Comparison of ENCODE assay signal across 9 cellular contexts in genomic region chr11:63945482-63946163, GRCh38. TPM values are rescaled to one million over a fixed set of nuclear protein-coding genes. Genes with fewer than 3 reads are reported as not detected.
A peak's percentile ranks its signal among the peaks of the same experiment; 100 is the strongest.
DNase-seq lines count a peak whose midpoint lies in the region; ATAC-seq, FAIRE-seq and TF ChIP-seq lines count a peak whose summit lies in the region.
"Had no signal": no experiment of that assay in that cellular context is flagged by ENCODE, and none has a peak within 500 bp of the region (broad histone marks: within the 10 kb centered on the region; RNA-seq: fewer than 3 reads in every experiment).

No MANE protein-coding gene starts in this region.

- H3K27ac ChIP-seq in H1 (ENCODE audit: low read depth, low read length) (no peak overlapping the region), mesendoderm (ENCODE audit: low read depth, low read length) (no peak overlapping the region)

- peaks cover 3% of the 10 kb centered on the region; the same call in 1 of the 2 replicates for H3K79me1 ChIP-seq in H1 (ENCODE audit: low read depth, low read length)
- peaks cover 19% of the 10 kb centered on the region for H3K79me1 ChIP-seq in mesendoderm (ENCODE audit: low read length)

- no peaks in the 10 kb centered on the region for H3K27me3 Mint-ChIP-seq in activated CD4-positive, alpha-beta memory T cell treated with anti-CD3 and anti-CD28 coated beads for 36 hours
- H3K27me3 Mint-ChIP-seq: stimulated activated naive CD8-positive, alpha-beta T cell treated with anti-CD3 and anti-CD28 coated beads, Interleukin-15, Interleukin-2, amounts not matched to agents 100 ng/mL and 50 ng/mL, for 24 hours had no signal

- H4K8ac ChIP-seq in H1 (ENCODE audit: extremely low read depth, insufficient read depth, low read length) (no peak overlapping the region), mesendoderm (ENCODE audit: low read depth, low read length) (no peak overlapping the region)

- TF ChIP-seq RAD21 in H1 (IDR thresholded peaks at IDR 0.05 in 1 of 2, conservative IDR thresholded peaks at IDR 0.05 in 1 of 2; ENCODE audit: low read depth in 2 of 2, low read length in 2 of 2): peak; percentile 73 to 77

- H3K79me2 ChIP-seq in H1 (ENCODE audit: control insufficient read depth in 1 of 2, insufficient read depth in 2 of 2, low read length in 2 of 2): peaks cover 0 to 38% of the 10 kb centered on the region in 2 experiments
- peaks cover 15% of the 10 kb centered on the region for H3K79me2 ChIP-seq in mesendoderm (ENCODE audit: control insufficient read depth, insufficient read depth, low read length)

- H2BK5ac ChIP-seq in H1 (ENCODE audit: low read depth, low read length): no peak overlapping the region
- no peak overlapping the region for H2BK5ac ChIP-seq in mesendoderm (ENCODE audit: low read length)

- H3K14ac ChIP-seq in H1 (ENCODE audit: insufficient read length): no peak overlapping the region

- H4K91ac ChIP-seq in H1 (replicated peaks; ENCODE audit: insufficient read length, low read length): no peak overlapping the region

- peaks cover 5% of the 10 kb centered on the region for H3K4me1 Mint-ChIP-seq in activated CD4-positive, alpha-beta memory T cell treated with anti-CD3 and anti-CD28 coated beads for 36 hours (ENCODE audit: low read depth)
- H3K4me1 Mint-ChIP-seq in stimulated activated effector memory CD8-positive, alpha-beta T cell treated with anti-CD3 and anti-CD28 coated beads, Interleukin-12 subunit alpha, Interleukin-12 subunit beta, amount 100 ng/mL, for 72 hours: peaks cover 16% of the 10 kb centered on the region

- H2BK120ac ChIP-seq in H1 (replicated peaks; ENCODE audit: low read depth, low read length) (no peak overlapping the region), mesendoderm (ENCODE audit: low read depth, low read length) (no peak overlapping the region)

- no peak overlapping the region for H2AK5ac ChIP-seq in H1 (ENCODE audit: low read depth, low read length)
- no peak overlapping the region for H2AK5ac ChIP-seq in mesendoderm (ENCODE audit: low read length)

- peaks cover 8 to 15% of the 10 kb centered on the region in 2 experiments for H4K20me1 ChIP-seq in H1 (replicated peaks in 1 of 2; ENCODE audit: control insufficient read depth in 1 of 2, insufficient read depth in 2 of 2, low read length in 2 of 2)

- H3K36me3 Mint-ChIP-seq in activated CD4-positive, alpha-beta memory T cell treated with anti-CD3 and anti-CD28 coated beads for 36 hours: peaks cover 3% of the 10 kb centered on the region
- peaks cover 39% of the 10 kb centered on the region for H3K36me3 Mint-ChIP-seq in stimulated activated effector memory CD8-positive, alpha-beta T cell treated with anti-CD3 and anti-CD28 coated beads, Interleukin-12 subunit alpha, Interleukin-12 subunit beta, amount 100 ng/mL, for 72 hours

- TF ChIP-seq EP300 in H1 (IDR thresholded peaks at IDR 0.05; ENCODE audit: borderline replicate concordance in 1 of 2, low read depth in 2 of 2, low read length in 2 of 2): no peak

- H3K56ac ChIP-seq in H1 (replicated peaks; ENCODE audit: insufficient read length, low read depth, low read length) (no peak overlapping the region), mesendoderm (ENCODE audit: low read length) (no peak overlapping the region)

- H3K4me1 ChIP-seq in BE2C (peaks cover 12% of the 10 kb centered on the region), HAP-1 (no peaks in the 10 kb centered on the region), H1 (replicated peaks in 1 of 4; ENCODE audit: control insufficient read depth in 3 of 4, insufficient read depth in 4 of 4, low read length in 3 of 4) (no peaks in the 10 kb centered on the region; a peak in 1 of 7 replicates), mesendoderm (ENCODE audit: control insufficient read depth, low read depth, low read length) (no peaks in the 10 kb centered on the region)

- H3K23me2 ChIP-seq in H1 (ENCODE audit: low read depth, low read length): no peaks in the 10 kb centered on the region

- H3K4me3 Mint-ChIP-seq in activated CD4-positive, alpha-beta memory T cell treated with anti-CD3 and anti-CD28 coated beads for 36 hours: no peak overlapping the region
- H3K4me3 Mint-ChIP-seq in stimulated activated effector memory CD8-positive, alpha-beta T cell treated with anti-CD3 and anti-CD28 coated beads, Interleukin-12 subunit alpha, Interleukin-12 subunit beta, amount 100 ng/mL, for 72 hours: no peak overlapping the region
- H3K4me3 Mint-ChIP-seq: stimulated activated naive CD8-positive, alpha-beta T cell treated with anti-CD3 and anti-CD28 coated beads, Interleukin-15, Interleukin-2, amounts not matched to agents 100 ng/mL and 50 ng/mL, for 24 hours had no signal

- H3K4me2 ChIP-seq in H1 (ENCODE audit: insufficient read depth in 1 of 2, low read depth in 2 of 2, low read length in 2 of 2): 0 out of 4 replicates have a peak overlapping the region, but pooled peaks of 1 of the 2 experiments have one; percentile 3
- H3K4me2 ChIP-seq in mesendoderm (ENCODE audit: low read length): no peak overlapping the region

- no peak overlapping the region for H3K4me3 ChIP-seq in BE2C (ENCODE audit: low read depth, low read length)
- no peak overlapping the region for H3K4me3 ChIP-seq in HAP-1
- H3K4me3 ChIP-seq in H1 (ENCODE audit: extremely low read depth in 1 of 4, insufficient read depth in 2 of 4, low read depth in 3 of 4, low read length in 4 of 4): no peak overlapping the region
- no peak overlapping the region for H3K4me3 ChIP-seq in mesendoderm (ENCODE audit: low read length)

- 70% methylated on average over 14 of the region's 14 CpGs; no CpG with 5 or more reads in 1 of the 2 experiments for WGBS in H1 (ENCODE audit: extremely low coverage in 1 of 2, insufficient coverage in 1 of 2, insufficient read length in 1 of 2, insufficient replicate concordance in 2 of 2, low coverage in 1 of 2, low lambda C conversion rate in 2 of 2, missing lambda C conversion rate in 1 of 2), 2 experiments
- no CpG with 5 or more reads among the region's 14 CpGs for WGBS in mesendoderm (ENCODE audit: extremely low coverage, insufficient coverage, low lambda C conversion rate)

- no peaks in the 10 kb centered on the region for H3K9me3 Mint-ChIP-seq in activated CD4-positive, alpha-beta memory T cell treated with anti-CD3 and anti-CD28 coated beads for 36 hours
- no peaks in the 10 kb centered on the region for H3K9me3 Mint-ChIP-seq in stimulated activated effector memory CD8-positive, alpha-beta T cell treated with anti-CD3 and anti-CD28 coated beads, Interleukin-12 subunit alpha, Interleukin-12 subunit beta, amount 100 ng/mL, for 72 hours
- H3K9me3 Mint-ChIP-seq: stimulated activated naive CD8-positive, alpha-beta T cell treated with anti-CD3 and anti-CD28 coated beads, Interleukin-15, Interleukin-2, amounts not matched to agents 100 ng/mL and 50 ng/mL, for 24 hours had no signal

- H3K36me3 ChIP-seq in BE2C (peaks cover 19% of the 10 kb centered on the region), HAP-1 (replicated peaks) (peaks cover 37% of the 10 kb centered on the region), H1 (ENCODE audit: control insufficient read depth in 2 of 4, insufficient read depth in 4 of 4, low read length in 3 of 4) (peaks cover 6 to 18% (median 13%) of the 10 kb centered on the region in 4 experiments; a peak in 6 of 8 replicates), mesendoderm (ENCODE audit: control insufficient read depth, insufficient read depth, low read length) (peaks cover 3% of the 10 kb centered on the region)

- no peak overlapping the region for H3K27ac Mint-ChIP-seq in activated CD4-positive, alpha-beta memory T cell treated with anti-CD3 and anti-CD28 coated beads for 36 hours
- no peak overlapping the region for H3K27ac Mint-ChIP-seq in stimulated activated effector memory CD8-positive, alpha-beta T cell treated with anti-CD3 and anti-CD28 coated beads, Interleukin-12 subunit alpha, Interleukin-12 subunit beta, amount 100 ng/mL, for 72 hours
- H3K27ac Mint-ChIP-seq: stimulated activated naive CD8-positive, alpha-beta T cell treated with anti-CD3 and anti-CD28 coated beads, Interleukin-15, Interleukin-2, amounts not matched to agents 100 ng/mL and 50 ng/mL, for 24 hours had no signal

- H3K23ac ChIP-seq in H1 (ENCODE audit: insufficient read length) (no peak overlapping the region), mesendoderm (ENCODE audit: low read length) (no peak overlapping the region)

- no peak overlapping the region for H2BK15ac ChIP-seq in H1 (ENCODE audit: low read length)
- H2BK15ac ChIP-seq in mesendoderm (replicated peaks; ENCODE audit: low read depth): no peak overlapping the region

- TF ChIP-seq CTCF in BE2C (IDR thresholded peaks at IDR 0.05; ENCODE audit: low read depth, low read length) (peak; percentile 57), H1 (IDR thresholded peaks at IDR 0.05; ENCODE audit: control extremely low read depth in 1 of 3, insufficient read depth in 1 of 3, low read depth in 1 of 3, low read length in 3 of 3) (peak; percentile 55 to 72 (median 72))

- H3K18ac ChIP-seq in H1 (ENCODE audit: extremely low read depth, low read length) (no peak overlapping the region), mesendoderm (ENCODE audit: low read length) (no peak overlapping the region)

- H2AFZ ChIP-seq in H1 (ENCODE audit: low read length): no peak overlapping the region

- CTCF ChIA-PET in activated CD4-positive, alpha-beta memory T cell treated with anti-CD3 and anti-CD28 coated beads for 36 hours (lab: Charles Lee): interaction anchor here (0.6 to 10.8 kb wide), 36 partner anchors 9 to 465 kb away, joined by 3 to 197 read pairs (median 5); partner anchors contain the start of genes COX8A, MARK2, RCOR2 and ZFTA
- CTCF ChIA-PET in H1 (lab: Charles Lee; ENCODE audit: partially characterized antibody): interaction anchor here (0.7 to 6.3 kb wide), 42 partner anchors 9 to 284 kb away, joined by 3 to 51 read pairs (median 4); partner anchors contain the start of gene RCOR2

- in situ Hi-C loops in HAP-1 (cut with MboI; ENCODE audit: low sequenced_read_pairs): loop anchor here (5.0 kb wide), 1 partner anchor 108 kb away; the partner anchor contains the start of gene MARK2

- H2BK20ac ChIP-seq in H1 (ENCODE audit: low read length): no peak overlapping the region

- H3K9ac ChIP-seq in H1 (replicated peaks in 1 of 4; ENCODE audit: extremely low read depth in 1 of 4, low read depth in 3 of 4, low read length in 3 of 4) (no peak overlapping the region), mesendoderm (ENCODE audit: low read length) (no peak overlapping the region)

- ATAC-seq in stimulated activated effector memory CD8-positive, alpha-beta T cell treated with anti-CD3 and anti-CD28 coated beads, Interleukin-12 subunit alpha, Interleukin-12 subunit beta, amount 100 ng/mL, for 72 hours: peak; percentile 78
- no peak for ATAC-seq in GM19467 (IDR thresholded peaks at IDR 0.05; ENCODE audit: unreplicated experiment)

- peak; percentile 66 for DNase-seq in BE2C
- DNase-seq in HAP-1 (ENCODE audit: low spot score in 2 of 2): peak; percentile 50 to 76
- DNase-seq in NCI-H510A (lab: John Stamatoyannopoulos, UW): peak; percentile 55
- DNase-seq in activated CD4-positive, alpha-beta memory T cell treated with anti-CD3 and anti-CD28 coated beads for 36 hours: peak; percentile 60
- peak; percentile 27 to 72 for DNase-seq in H1 (ENCODE audit: low read depth in 1 of 2, low spot score in 2 of 2)
- peak; percentile 82 for DNase-seq in mesendoderm
- DNase-seq in stimulated activated effector memory CD8-positive, alpha-beta T cell treated with anti-CD3 and anti-CD28 coated beads, Interleukin-12 subunit alpha, Interleukin-12 subunit beta, amount 100 ng/mL, for 72 hours (ENCODE audit: low spot score in 2 of 2): peak; percentile 24 to 65

- POLR2A ChIA-PET in activated CD4-positive, alpha-beta memory T cell treated with anti-CD3 and anti-CD28 coated beads for 36 hours (lab: Charles Lee): no interaction called here
- POLR2A ChIA-PET in H1 (lab: Charles Lee; ENCODE audit: partially characterized antibody): interaction anchor here (0.9 to 2.6 kb wide), 14 partner anchors 14 to 108 kb away, joined by 3 to 15 read pairs (median 4); partner anchors contain the start of genes MARK2 and RCOR2

- no peak for FAIRE-seq in H1 (lab: Jason Lieb, UNC)

- H4K5ac ChIP-seq in H1 (ENCODE audit: insufficient read length, low read depth, low read length) (no peak overlapping the region), mesendoderm (ENCODE audit: low read length) (no peak overlapping the region)

- intact Hi-C loops in activated CD4-positive, alpha-beta memory T cell treated with anti-CD3 and anti-CD28 coated beads for 36 hours (cut with micrococcal nuclease): loop anchor here (1.0 to 5.0 kb wide), 2 partner anchors 108 to 178 kb away; partner anchors contain the start of gene ZFTA

- H2BK12ac ChIP-seq in H1 (ENCODE audit: low read depth, low read length): no peak overlapping the region

- TF ChIP-seq POLR2A in H1 (IDR thresholded peaks at IDR 0.05; ENCODE audit: control extremely low read depth in 1 of 2, low read depth in 2 of 2, low read length in 2 of 2): no peak

- H3K4ac ChIP-seq in H1 (replicated peaks; ENCODE audit: insufficient read length, low read depth, low read length): no peak overlapping the region
- H3K4ac ChIP-seq in mesendoderm (ENCODE audit: low read depth, low read length): no peak overlapping the region

- H3K27me3 ChIP-seq in BE2C (no peaks in the 10 kb centered on the region), HAP-1 (ENCODE audit: low read depth) (no peaks in the 10 kb centered on the region), H1 (replicated peaks in 1 of 4; ENCODE audit: control insufficient read depth in 3 of 4, extremely low read depth in 1 of 4, insufficient read depth in 3 of 4, low read length in 3 of 4) (no peaks in the 10 kb centered on the region), mesendoderm (ENCODE audit: insufficient read depth, low read length, poor library complexity) (no peaks in the 10 kb centered on the region)

- no peaks in the 10 kb centered on the region for H3K9me3 ChIP-seq in BE2C
- H3K9me3 ChIP-seq in HAP-1: no peaks in the 10 kb centered on the region
- H3K9me3 ChIP-seq in H1 (ENCODE audit: insufficient read depth in 2 of 2, low read depth in 1 of 2, low read length in 1 of 2): no peaks in the 10 kb centered on the region

RNA-seq across cellular contexts. Expression of gene NAA40, which starts 6.8 kb away (rescaled TPM):
- polyA plus RNA-seq in BE2C (2012; ENCODE audit: insufficient read depth, insufficient read length, low read depth): 17.7 TPM
- 10 to 100 TPM; 15.4 to 17.3 TPM for total RNA-seq in activated CD4-positive, alpha-beta memory T cell treated with anti-CD3 and anti-CD28 coated beads for 36 hours
- total RNA-seq in H1 (2021; fragmentation: NEBNext Ultra II Directional; extraction: Animal tissue kit (Norgen Biotek cat#: 25700)): 31.1 and 34.1 TPM in 2 replicates
- 20.0 and 23.7 TPM in 2 replicates for polyA plus RNA-seq in H1 (2011; rRNA removed)
- 27.8 TPM for polyA plus RNA-seq in H1 (2011; cell fraction: cytosol; rRNA removed)
- polyA plus RNA-seq in H1 (2011; cell fraction: nucleus; rRNA removed): 43.0 TPM
- 24.6 to 30.7 TPM (median 25.7 TPM) in 4 replicates for polyA plus RNA-seq in H1 (2012, experiment 1 of 2)
- 18.0 TPM for polyA plus RNA-seq in H1 (2012, experiment 2 of 2)
- 14.5 TPM for polyA plus RNA-seq in H1 (2013, experiment 1 of 2)
- polyA plus RNA-seq in H1 (2013, experiment 2 of 2): 13.6 TPM
- 20.8 and 23.4 TPM in 2 replicates for polyA minus RNA-seq in H1 (2011; rRNA and poly(A)+ RNA removed)
- polyA minus RNA-seq in H1 (2011; cell fraction: cytosol; rRNA and poly(A)+ RNA removed): 10.6 TPM
- 20.5 TPM for polyA minus RNA-seq in H1 (2011; cell fraction: nucleus; rRNA and poly(A)+ RNA removed)
- 20.3 TPM for polyA plus RNA-seq in mesendoderm (2013, experiment 1 of 2)
- polyA plus RNA-seq in mesendoderm (2013, experiment 2 of 2): 19.6 TPM

RNA-seq across cellular contexts. Expression of gene RCOR2, which starts 28.7 kb away (rescaled TPM):
- 50.2 TPM for polyA plus RNA-seq in BE2C (2012; ENCODE audit: insufficient read depth, insufficient read length, low read depth)
- under 1 TPM; 0.21 to 0.27 TPM for total RNA-seq in activated CD4-positive, alpha-beta memory T cell treated with anti-CD3 and anti-CD28 coated beads for 36 hours
- 78.0 and 80.1 TPM in 2 replicates for total RNA-seq in H1 (2021; fragmentation: NEBNext Ultra II Directional; extraction: Animal tissue kit (Norgen Biotek cat#: 25700))
- 54.6 and 75.9 TPM in 2 replicates for polyA plus RNA-seq in H1 (2011; rRNA removed)
- polyA plus RNA-seq in H1 (2011; cell fraction: cytosol; rRNA removed): 67.2 TPM
- polyA plus RNA-seq in H1 (2011; cell fraction: nucleus; rRNA removed): 110 TPM
- 55.1 to 84.2 TPM (median 78.1 TPM) in 4 replicates for polyA plus RNA-seq in H1 (2012, experiment 1 of 2)
- 64.1 TPM for polyA plus RNA-seq in H1 (2012, experiment 2 of 2)
- 47.1 TPM for polyA plus RNA-seq in H1 (2013, experiment 1 of 2)
- polyA plus RNA-seq in H1 (2013, experiment 2 of 2): 41.5 TPM
- polyA minus RNA-seq in H1 (2011; rRNA and poly(A)+ RNA removed): 54.5 and 69.3 TPM in 2 replicates
- polyA minus RNA-seq in H1 (2011; cell fraction: cytosol; rRNA and poly(A)+ RNA removed): 50.3 TPM
- polyA minus RNA-seq in H1 (2011; cell fraction: nucleus; rRNA and poly(A)+ RNA removed): 42.1 TPM
- polyA plus RNA-seq in mesendoderm (2013, experiment 1 of 2): 35.7 TPM
- polyA plus RNA-seq in mesendoderm (2013, experiment 2 of 2): 36.5 TPM

RNA-seq across cellular contexts. Expression of gene COX8A, which starts 28.8 kb away (rescaled TPM):
- 1,092 TPM for polyA plus RNA-seq in BE2C (2012; ENCODE audit: insufficient read depth, insufficient read length, low read depth)
- total RNA-seq in activated CD4-positive, alpha-beta memory T cell treated with anti-CD3 and anti-CD28 coated beads for 36 hours: 100 to 1,000 TPM; 559 to 581 TPM
- 365 and 413 TPM in 2 replicates for total RNA-seq in H1 (2021; fragmentation: NEBNext Ultra II Directional; extraction: Animal tissue kit (Norgen Biotek cat#: 25700))
- polyA plus RNA-seq in H1 (2011; rRNA removed): 1,720 and 2,058 TPM in 2 replicates
- polyA plus RNA-seq in H1 (2011; cell fraction: cytosol; rRNA removed): 801 TPM
- polyA plus RNA-seq in H1 (2011; cell fraction: nucleus; rRNA removed): 895 TPM
- polyA plus RNA-seq in H1 (2012, experiment 1 of 2): 439 to 800 TPM (median 741 TPM) in 4 replicates
- 1,693 TPM for polyA plus RNA-seq in H1 (2012, experiment 2 of 2)
- polyA plus RNA-seq in H1 (2013, experiment 1 of 2): 891 TPM
- polyA plus RNA-seq in H1 (2013, experiment 2 of 2): 816 TPM
- polyA minus RNA-seq in H1 (2011; rRNA and poly(A)+ RNA removed): 145 and 160 TPM in 2 replicates
- polyA minus RNA-seq in H1 (2011; cell fraction: cytosol; rRNA and poly(A)+ RNA removed): 241 TPM
- polyA minus RNA-seq in H1 (2011; cell fraction: nucleus; rRNA and poly(A)+ RNA removed): 152 TPM
- 485 TPM for polyA plus RNA-seq in mesendoderm (2013, experiment 1 of 2)
- 460 TPM for polyA plus RNA-seq in mesendoderm (2013, experiment 2 of 2)

RNA-seq across cellular contexts. Expression of gene OTUB1, which starts 40.6 kb away (rescaled TPM):
- 208 TPM for polyA plus RNA-seq in BE2C (2012; ENCODE audit: insufficient read depth, insufficient read length, low read depth)
- total RNA-seq in activated CD4-positive, alpha-beta memory T cell treated with anti-CD3 and anti-CD28 coated beads for 36 hours: 10 to 100 TPM; 69.5 to 72.2 TPM
- 110 and 112 TPM in 2 replicates for total RNA-seq in H1 (2021; fragmentation: NEBNext Ultra II Directional; extraction: Animal tissue kit (Norgen Biotek cat#: 25700))
- polyA plus RNA-seq in H1 (2011; rRNA removed): 274 and 348 TPM in 2 replicates
- polyA plus RNA-seq in H1 (2011; cell fraction: cytosol; rRNA removed): 214 TPM
- polyA plus RNA-seq in H1 (2011; cell fraction: nucleus; rRNA removed): 408 TPM
- polyA plus RNA-seq in H1 (2012, experiment 1 of 2): 116 to 162 TPM (median 150 TPM) in 4 replicates
- polyA plus RNA-seq in H1 (2012, experiment 2 of 2): 177 TPM
- polyA plus RNA-seq in H1 (2013, experiment 1 of 2): 88.3 TPM
- polyA plus RNA-seq in H1 (2013, experiment 2 of 2): 81.7 TPM
- polyA minus RNA-seq in H1 (2011; rRNA and poly(A)+ RNA removed): 105 and 113 TPM in 2 replicates
- 71.3 TPM for polyA minus RNA-seq in H1 (2011; cell fraction: cytosol; rRNA and poly(A)+ RNA removed)
- 57.0 TPM for polyA minus RNA-seq in H1 (2011; cell fraction: nucleus; rRNA and poly(A)+ RNA removed)
- polyA plus RNA-seq in mesendoderm (2013, experiment 1 of 2): 82.6 TPM
- polyA plus RNA-seq in mesendoderm (2013, experiment 2 of 2): 80.4 TPM

Comparison
In these comparisons a context has a peak if more than half of its experiments do, and no peak if none do; other contexts are left out.
1. RNA of gene RCOR2, which starts 28.7 kb away (total RNA-seq): 78.0 to 80.1 TPM in H1; 0.21 to 0.27 TPM in activated CD4-positive, alpha-beta memory T cell treated with anti-CD3 and anti-CD28 coated beads for 36 hours; every median in the first group is over 10 times any median in the second.
2. Peak in every context shown above with its lines, with median percentiles within 50 percentile points of each other: DNase-seq.